In the genomic region with DNA sequence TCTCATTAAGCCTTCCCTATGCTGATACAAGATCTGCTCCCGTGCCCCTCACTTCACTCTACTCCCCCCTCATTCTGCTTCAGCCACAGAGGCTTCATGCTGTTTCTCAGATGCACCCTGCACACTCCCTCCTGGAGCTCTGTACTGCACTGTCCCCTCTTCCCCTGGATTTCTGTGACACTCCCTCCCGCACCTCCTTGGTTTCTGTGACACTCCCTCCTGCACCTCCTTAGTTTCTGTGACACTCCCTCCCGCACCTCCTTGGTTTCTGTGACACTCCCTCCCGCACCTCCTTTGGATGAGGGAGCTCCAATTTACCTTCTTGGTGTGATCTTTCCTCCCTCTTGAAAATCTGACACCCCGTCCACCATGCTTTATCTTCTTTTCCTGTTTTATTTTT, we compare ENCODE assay signal across 1 cellular context.
A peak's percentile ranks its signal among the peaks of the same experiment; 100 is the strongest.
TF ChIP-seq lines count a peak whose summit lies in the region.

No MANE protein-coding gene starts in this region.

TF ChIP-seq in HEK293, 187 proteins besides CTCF, POLR2A, EP300 and RAD21 (continued from another document):
- TF ChIP-seq ZNF223 (tag by site-specific recombination; IDR thresholded peaks at IDR 0.05) = 0 out of 2 replicates have a peak, but pooled peaks have one; percentile 72
- TF ChIP-seq KLF7 (tag by site-specific recombination; IDR thresholded peaks at IDR 0.05; ENCODE audit: borderline replicate concordance) = no peak
- TF ChIP-seq ZNF624 (tag by site-specific recombination; IDR thresholded peaks at IDR 0.05) = no peak
- TF ChIP-seq SP3 (tag by site-specific recombination; IDR thresholded peaks at IDR 0.05) = no peak
- no peak for TF ChIP-seq ZNF747 (tag by site-specific recombination; IDR thresholded peaks at IDR 0.05)
- no peak for TF ChIP-seq ZSCAN30 (tag by site-specific recombination; IDR thresholded peaks at IDR 0.05)
- TF ChIP-seq, protein P1, sequence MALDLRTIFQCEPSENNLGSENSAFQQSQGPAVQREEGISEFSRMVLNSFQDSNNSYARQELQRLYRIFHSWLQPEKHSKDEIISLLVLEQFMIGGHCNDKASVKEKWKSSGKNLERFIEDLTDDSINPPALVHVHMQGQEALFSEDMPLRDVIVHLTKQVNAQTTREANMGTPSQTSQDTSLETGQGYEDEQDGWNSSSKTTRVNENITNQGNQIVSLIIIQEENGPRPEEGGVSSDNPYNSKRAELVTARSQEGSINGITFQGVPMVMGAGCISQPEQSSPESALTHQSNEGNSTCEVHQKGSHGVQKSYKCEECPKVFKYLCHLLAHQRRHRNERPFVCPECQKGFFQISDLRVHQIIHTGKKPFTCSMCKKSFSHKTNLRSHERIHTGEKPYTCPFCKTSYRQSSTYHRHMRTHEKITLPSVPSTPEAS (tag by site-specific recombination; IDR thresholded peaks at IDR 0.05) = no peak
- no peak for TF ChIP-seq GLI2 (tag by site-specific recombination; IDR thresholded peaks at IDR 0.05; ENCODE audit: borderline replicate concordance, low read depth)
- TF ChIP-seq, protein P2, sequence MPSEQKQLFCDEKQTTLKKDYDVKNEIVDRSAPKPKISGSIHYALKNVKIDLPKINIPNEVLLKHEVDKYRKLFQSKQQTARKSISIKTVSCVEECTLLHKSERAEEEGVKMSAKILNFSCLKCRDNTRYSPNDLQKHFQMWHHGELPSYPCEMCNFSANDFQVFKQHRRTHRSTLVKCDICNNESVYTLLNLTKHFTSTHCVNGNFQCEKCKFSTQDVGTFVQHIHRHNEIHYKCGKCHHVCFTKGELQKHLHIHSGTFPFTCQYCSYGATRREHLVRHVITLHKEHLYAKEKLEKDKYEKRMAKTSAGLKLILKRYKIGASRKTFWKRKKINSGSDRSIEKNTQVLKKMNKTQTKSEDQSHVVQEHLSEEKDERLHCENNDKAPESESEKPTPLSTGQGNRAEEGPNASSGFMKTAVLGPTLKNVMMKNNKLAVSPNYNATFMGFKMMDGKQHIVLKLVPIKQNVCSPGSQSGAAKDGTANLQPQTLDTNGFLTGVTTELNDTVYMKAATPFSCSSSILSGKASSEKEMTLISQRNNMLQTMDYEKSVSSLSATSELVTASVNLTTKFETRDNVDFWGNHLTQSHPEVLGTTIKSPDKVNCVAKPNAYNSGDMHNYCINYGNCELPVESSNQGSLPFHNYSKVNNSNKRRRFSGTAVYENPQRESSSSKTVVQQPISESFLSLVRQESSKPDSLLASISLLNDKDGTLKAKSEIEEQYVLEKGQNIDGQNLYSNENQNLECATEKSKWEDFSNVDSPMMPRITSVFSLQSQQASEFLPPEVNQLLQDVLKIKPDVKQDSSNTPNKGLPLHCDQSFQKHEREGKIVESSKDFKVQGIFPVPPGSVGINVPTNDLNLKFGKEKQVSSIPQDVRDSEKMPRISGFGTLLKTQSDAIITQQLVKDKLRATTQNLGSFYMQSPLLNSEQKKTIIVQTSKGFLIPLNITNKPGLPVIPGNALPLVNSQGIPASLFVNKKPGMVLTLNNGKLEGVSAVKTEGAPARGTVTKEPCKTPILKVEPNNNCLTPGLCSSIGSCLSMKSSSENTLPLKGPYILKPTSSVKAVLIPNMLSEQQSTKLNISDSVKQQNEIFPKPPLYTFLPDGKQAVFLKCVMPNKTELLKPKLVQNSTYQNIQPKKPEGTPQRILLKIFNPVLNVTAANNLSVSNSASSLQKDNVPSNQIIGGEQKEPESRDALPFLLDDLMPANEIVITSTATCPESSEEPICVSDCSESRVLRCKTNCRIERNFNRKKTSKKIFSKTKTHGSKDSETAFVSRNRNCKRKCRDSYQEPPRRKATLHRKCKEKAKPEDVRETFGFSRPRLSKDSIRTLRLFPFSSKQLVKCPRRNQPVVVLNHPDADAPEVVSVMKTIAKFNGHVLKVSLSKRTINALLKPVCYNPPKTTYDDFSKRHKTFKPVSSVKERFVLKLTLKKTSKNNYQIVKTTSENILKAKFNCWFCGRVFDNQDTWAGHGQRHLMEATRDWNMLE (tag by site-specific recombination; conservative IDR thresholded peaks at IDR 0.05; ENCODE audit: low read depth) = no peak
- no peak for TF ChIP-seq REPIN1 (tag by site-specific recombination; IDR thresholded peaks at IDR 0.05; ENCODE audit: low read depth)
- TF ChIP-seq ZNF37A (tag by site-specific recombination; IDR thresholded peaks at IDR 0.05) = no peak
- TF ChIP-seq ZNF24 (tag by site-specific recombination; IDR thresholded peaks at IDR 0.05) = no peak
- TF ChIP-seq WT1 (tag by site-specific recombination; IDR thresholded peaks at IDR 0.05) = 0 out of 2 replicates have a peak, but pooled peaks have one; percentile 18
- no peak for TF ChIP-seq ZNF114 (tag by site-specific recombination; IDR thresholded peaks at IDR 0.05)
- 0 out of 2 replicates have a peak, but pooled peaks have one; percentile 11 for TF ChIP-seq KLF1 (tag by site-specific recombination; IDR thresholded peaks at IDR 0.05)
- TF ChIP-seq, protein P3, sequence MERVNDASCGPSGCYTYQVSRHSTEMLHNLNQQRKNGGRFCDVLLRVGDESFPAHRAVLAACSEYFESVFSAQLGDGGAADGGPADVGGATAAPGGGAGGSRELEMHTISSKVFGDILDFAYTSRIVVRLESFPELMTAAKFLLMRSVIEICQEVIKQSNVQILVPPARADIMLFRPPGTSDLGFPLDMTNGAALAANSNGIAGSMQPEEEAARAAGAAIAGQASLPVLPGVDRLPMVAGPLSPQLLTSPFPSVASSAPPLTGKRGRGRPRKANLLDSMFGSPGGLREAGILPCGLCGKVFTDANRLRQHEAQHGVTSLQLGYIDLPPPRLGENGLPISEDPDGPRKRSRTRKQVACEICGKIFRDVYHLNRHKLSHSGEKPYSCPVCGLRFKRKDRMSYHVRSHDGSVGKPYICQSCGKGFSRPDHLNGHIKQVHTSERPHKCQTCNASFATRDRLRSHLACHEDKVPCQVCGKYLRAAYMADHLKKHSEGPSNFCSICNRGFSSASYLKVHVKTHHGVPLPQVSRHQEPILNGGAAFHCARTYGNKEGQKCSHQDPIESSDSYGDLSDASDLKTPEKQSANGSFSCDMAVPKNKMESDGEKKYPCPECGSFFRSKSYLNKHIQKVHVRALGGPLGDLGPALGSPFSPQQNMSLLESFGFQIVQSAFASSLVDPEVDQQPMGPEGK (tag by site-specific recombination; IDR thresholded peaks at IDR 0.05) = no peak
- TF ChIP-seq, protein P4, sequence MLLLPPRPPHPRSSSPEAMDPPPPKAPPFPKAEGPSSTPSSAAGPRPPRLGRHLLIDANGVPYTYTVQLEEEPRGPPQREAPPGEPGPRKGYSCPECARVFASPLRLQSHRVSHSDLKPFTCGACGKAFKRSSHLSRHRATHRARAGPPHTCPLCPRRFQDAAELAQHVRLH (tag by site-specific recombination; IDR thresholded peaks at IDR 0.05) = no peak
- TF ChIP-seq, protein P5, sequence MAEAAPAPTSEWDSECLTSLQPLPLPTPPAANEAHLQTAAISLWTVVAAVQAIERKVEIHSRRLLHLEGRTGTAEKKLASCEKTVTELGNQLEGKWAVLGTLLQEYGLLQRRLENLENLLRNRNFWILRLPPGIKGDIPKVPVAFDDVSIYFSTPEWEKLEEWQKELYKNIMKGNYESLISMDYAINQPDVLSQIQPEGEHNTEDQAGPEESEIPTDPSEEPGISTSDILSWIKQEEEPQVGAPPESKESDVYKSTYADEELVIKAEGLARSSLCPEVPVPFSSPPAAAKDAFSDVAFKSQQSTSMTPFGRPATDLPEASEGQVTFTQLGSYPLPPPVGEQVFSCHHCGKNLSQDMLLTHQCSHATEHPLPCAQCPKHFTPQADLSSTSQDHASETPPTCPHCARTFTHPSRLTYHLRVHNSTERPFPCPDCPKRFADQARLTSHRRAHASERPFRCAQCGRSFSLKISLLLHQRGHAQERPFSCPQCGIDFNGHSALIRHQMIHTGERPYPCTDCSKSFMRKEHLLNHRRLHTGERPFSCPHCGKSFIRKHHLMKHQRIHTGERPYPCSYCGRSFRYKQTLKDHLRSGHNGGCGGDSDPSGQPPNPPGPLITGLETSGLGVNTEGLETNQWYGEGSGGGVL (tag by site-specific recombination; IDR thresholded peaks at IDR 0.05) = no peak
